12 cellular contexts compared by ENCODE assay signal in the genomic region with DNA sequence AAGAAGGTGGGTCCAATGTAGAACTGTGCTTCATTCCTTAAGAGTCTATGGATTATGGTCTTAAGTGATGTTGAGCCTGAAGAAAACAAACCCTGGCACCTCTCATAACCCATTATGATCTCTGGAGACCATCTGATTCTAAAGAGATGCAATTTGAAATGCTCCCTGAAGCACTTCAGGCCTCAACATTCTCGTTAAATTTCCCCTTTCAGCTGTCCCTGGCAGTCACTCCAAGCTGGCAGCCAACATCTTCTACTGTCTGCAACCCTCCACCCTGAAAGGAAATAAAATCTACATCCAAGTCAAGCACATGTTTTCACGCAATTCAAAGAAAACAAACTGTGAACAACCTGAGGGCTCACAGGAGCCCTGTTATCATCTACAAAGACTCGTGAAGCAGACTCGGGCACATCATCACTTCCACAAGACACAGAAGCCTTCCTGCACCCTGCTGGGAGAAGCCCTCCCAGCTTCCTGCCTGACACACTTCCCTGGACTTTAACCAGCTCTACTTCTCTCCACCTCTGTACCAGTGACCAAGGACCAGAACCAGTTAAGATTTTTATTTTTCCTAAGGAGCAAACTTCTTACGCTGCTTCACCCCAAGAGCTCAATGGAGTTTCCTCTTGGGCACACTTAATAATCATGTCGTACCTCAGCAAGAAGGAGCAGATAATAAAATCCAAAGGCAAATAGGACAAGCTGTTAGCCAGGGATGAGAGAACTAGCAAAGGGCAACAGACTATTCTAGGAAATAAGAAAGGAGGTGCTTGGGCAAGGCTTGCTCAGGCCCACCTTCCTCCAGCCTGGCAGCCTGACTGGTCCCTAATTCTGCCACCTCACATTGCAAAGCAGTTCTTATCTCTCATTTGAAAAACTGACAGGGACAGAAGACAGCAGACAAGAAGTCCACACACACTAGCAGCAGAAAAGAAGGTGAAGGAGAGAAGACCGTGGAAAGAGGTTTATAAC.
DNase-seq lines count a peak whose midpoint lies in the region; ATAC-seq and TF ChIP-seq lines count a peak whose summit lies in the region.
"Had no signal": no experiment of that assay in that cellular context is flagged by ENCODE, and none has a peak within 500 bp of the region (broad histone marks: within the 10 kb centered on the region; RNA-seq: fewer than 3 reads in every experiment).

No MANE protein-coding gene starts in this region.

- no peaks in the 10 kb centered on the region for H3K27me3 Mint-ChIP-seq in nephron (ENCODE audit: low read depth)
- no peaks in the 10 kb centered on the region for H3K27me3 Mint-ChIP-seq in natural killer cell (ENCODE audit: low read depth in 2 of 2)

- no peak for TF ChIP-seq CTCF in coronary artery (IDR thresholded peaks at IDR 0.05)
- TF ChIP-seq CTCF in nephron (IDR thresholded peaks at IDR 0.05; ENCODE audit: unreplicated experiment in 3 of 3): no peak
- TF ChIP-seq CTCF in natural killer cell (IDR thresholded peaks at IDR 0.05): no peak

- ATAC-seq in GM21367 (IDR thresholded peaks at IDR 0.05; ENCODE audit: unreplicated experiment) (no peak), natural killer cell (no peak), HG03432 (IDR thresholded peaks at IDR 0.05; ENCODE audit: unreplicated experiment) (no peak)

- H3K4me1 Mint-ChIP-seq in nephron: peaks cover 14% of the 10 kb centered on the region
- H3K4me1 Mint-ChIP-seq in natural killer cell: no peaks in the 10 kb centered on the region

- H3K27me3 ChIP-seq in HUES48 (ENCODE audit: control insufficient read depth, insufficient read depth, low read length): no peaks in the 10 kb centered on the region

- H3K27ac ChIP-seq in HUES48 (ENCODE audit: low read depth, low read length) (peak overlapping the region; percentile 46), coronary artery (peak overlapping the region; percentile 11 to 26)
- H3K27ac ChIP-seq: SK-N-MC had no signal

- H3K9ac ChIP-seq in HUES48 (ENCODE audit: low read depth, low read length): no peak overlapping the region

- H3K9me3 Mint-ChIP-seq in nephron (no peaks in the 10 kb centered on the region), natural killer cell (no peaks in the 10 kb centered on the region)

- H3K4me1 ChIP-seq in HUES48 (ENCODE audit: control insufficient read depth, insufficient read depth, low read length): peaks cover 8% of the 10 kb centered on the region; the same call in 1 of the 2 replicates

- H3K36me3 Mint-ChIP-seq in nephron (ENCODE audit: low read depth) (peaks cover 5% of the 10 kb centered on the region), natural killer cell (no peaks in the 10 kb centered on the region)

- H3K27ac Mint-ChIP-seq in nephron (peak overlapping the region; percentile 25 to 77 (median 26)), natural killer cell (no peak overlapping the region)

- no peaks in the 10 kb centered on the region for H3K36me3 ChIP-seq in HUES48 (ENCODE audit: control insufficient read depth, insufficient read depth, low read length)

- H3K4me3 ChIP-seq in HUES48 (ENCODE audit: low read depth, low read length): no peak overlapping the region
- H3K4me3 ChIP-seq in coronary artery: no peak overlapping the region
- H3K4me3 ChIP-seq: SK-N-MC had no signal

- H3K4me3 Mint-ChIP-seq in nephron: no peak overlapping the region
- no peak overlapping the region for H3K4me3 Mint-ChIP-seq in natural killer cell

- no peaks in the 10 kb centered on the region for H3K9me3 ChIP-seq in HUES48 (ENCODE audit: control insufficient read depth, insufficient read depth, low read length)

- DNase-seq in DMS79 (lab: John Stamatoyannopoulos, UW): peak; percentile 31
- DNase-seq in coronary artery (ENCODE audit: low spot score): no peak
- no peak for DNase-seq in stimulated activated CD4-positive, alpha-beta T cell treated with anti-CD3 and anti-CD28 coated beads, Interleukin-15, amount 100 ng/mL, for 24 hours
- no peak for DNase-seq in natural killer cell
- DNase-seq: activated effector memory CD4-positive, alpha-beta T cell treated with anti-CD3 and anti-CD28 coated beads, Interleukin-2, amount 50 U/mL, for 16 hours; dermis blood vessel endothelial cell; NCI-H1436 treated with DMSO at 0.1 percent for 48 hours had no signal

- intact Hi-C loops in natural killer cell (cut with micrococcal nuclease): no loop called here

Comparison
In these comparisons a context has a peak if more than half of its experiments do, and no peak if none do; other contexts are left out.
1. H3K27ac Mint-ChIP-seq: peak in nephron (3 of 3); none in natural killer cell (0 of 2).